ENCODE assay signal across 1 cellular context in genomic region chr2:171160119-171160629, GRCh38.
TF ChIP-seq lines count a peak whose summit lies in the region.

No MANE protein-coding gene starts in this region.

TF ChIP-seq in K562, 482 proteins besides CTCF, POLR2A, EP300 and RAD21 (continued from another document and continues in another):
- TF ChIP-seq ZNF165 (CRISPR knock-in tag; IDR thresholded peaks at IDR 0.05; ENCODE audit: borderline replicate concordance) = no peak
- no peak for TF ChIP-seq IRF2 (CRISPR knock-in tag; IDR thresholded peaks at IDR 0.05)
- no peak for TF ChIP-seq ZNF589 (CRISPR knock-in tag; IDR thresholded peaks at IDR 0.05; ENCODE audit: low read depth)
- TF ChIP-seq KLF10 (CRISPR knock-in tag; IDR thresholded peaks at IDR 0.05) = no peak
- TF ChIP-seq BCOR (IDR thresholded peaks at IDR 0.05) = peak; percentile 47
- no peak for TF ChIP-seq MEF2D (tag; conservative IDR thresholded peaks at IDR 0.05; ENCODE audit: low read depth)
- no peak for TF ChIP-seq FOXA1 (IDR thresholded peaks at IDR 0.05; ENCODE audit: borderline replicate concordance)
- TF ChIP-seq SNRNP70 (optimal IDR thresholded peaks at IDR 0.05; ENCODE audit: low read depth, low read length) = no peak
- TF ChIP-seq FOS (IDR thresholded peaks at IDR 0.05; ENCODE audit: extremely low read depth, insufficient read length) = no peak
- TF ChIP-seq TFAP4 (CRISPR knock-in tag; IDR thresholded peaks at IDR 0.05; ENCODE audit: borderline replicate concordance) = 0 out of 2 replicates have a peak, but pooled peaks have one; percentile 36
- no peak for TF ChIP-seq SMAD3 (CRISPR knock-in tag; conservative IDR thresholded peaks at IDR 0.05)
- TF ChIP-seq MTA2 (IDR thresholded peaks at IDR 0.05; ENCODE audit: low read depth) = 0 out of 2 replicates have a peak, but pooled peaks have one; percentile 11
- no peak for TF ChIP-seq TBP (optimal IDR thresholded peaks at IDR 0.05; ENCODE audit: low read depth, low read length)
- TF ChIP-seq CEBPG (CRISPR knock-in tag; IDR thresholded peaks at IDR 0.05) = no peak
- no peak for TF ChIP-seq CEBPG (tag; conservative IDR thresholded peaks at IDR 0.05 in 1 of 2, IDR thresholded peaks at IDR 0.05 in 1 of 2)
- peak; percentile 72 for TF ChIP-seq EP400 (IDR thresholded peaks at IDR 0.05)
- no peak for TF ChIP-seq ZNF77 (CRISPR knock-in tag; IDR thresholded peaks at IDR 0.05)
- TF ChIP-seq, protein P1, sequence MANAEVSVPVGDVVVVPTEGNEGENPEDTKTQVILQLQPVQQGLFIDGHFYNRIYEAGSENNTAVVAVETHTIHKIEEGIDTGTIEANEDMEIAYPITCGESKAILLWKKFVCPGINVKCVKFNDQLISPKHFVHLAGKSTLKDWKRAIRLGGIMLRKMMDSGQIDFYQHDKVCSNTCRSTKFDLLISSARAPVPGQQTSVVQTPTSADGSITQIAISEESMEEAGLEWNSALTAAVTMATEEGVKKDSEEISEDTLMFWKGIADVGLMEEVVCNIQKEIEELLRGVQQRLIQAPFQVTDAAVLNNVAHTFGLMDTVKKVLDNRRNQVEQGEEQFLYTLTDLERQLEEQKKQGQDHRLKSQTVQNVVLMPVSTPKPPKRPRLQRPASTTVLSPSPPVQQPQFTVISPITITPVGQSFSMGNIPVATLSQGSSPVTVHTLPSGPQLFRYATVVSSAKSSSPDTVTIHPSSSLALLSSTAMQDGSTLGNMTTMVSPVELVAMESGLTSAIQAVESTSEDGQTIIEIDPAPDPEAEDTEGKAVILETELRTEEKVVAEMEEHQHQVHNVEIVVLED (CRISPR knock-in tag; IDR thresholded peaks at IDR 0.05) = no peak
- TF ChIP-seq POLR2G (IDR thresholded peaks at IDR 0.05; ENCODE audit: low read depth, low read length) = peak; percentile 86
- TF ChIP-seq PCBP1 (IDR thresholded peaks at IDR 0.05; ENCODE audit: low read depth, low read length, poor library complexity, severe bottlenecking) = peak; percentile 100
- TF ChIP-seq, protein P2, sequence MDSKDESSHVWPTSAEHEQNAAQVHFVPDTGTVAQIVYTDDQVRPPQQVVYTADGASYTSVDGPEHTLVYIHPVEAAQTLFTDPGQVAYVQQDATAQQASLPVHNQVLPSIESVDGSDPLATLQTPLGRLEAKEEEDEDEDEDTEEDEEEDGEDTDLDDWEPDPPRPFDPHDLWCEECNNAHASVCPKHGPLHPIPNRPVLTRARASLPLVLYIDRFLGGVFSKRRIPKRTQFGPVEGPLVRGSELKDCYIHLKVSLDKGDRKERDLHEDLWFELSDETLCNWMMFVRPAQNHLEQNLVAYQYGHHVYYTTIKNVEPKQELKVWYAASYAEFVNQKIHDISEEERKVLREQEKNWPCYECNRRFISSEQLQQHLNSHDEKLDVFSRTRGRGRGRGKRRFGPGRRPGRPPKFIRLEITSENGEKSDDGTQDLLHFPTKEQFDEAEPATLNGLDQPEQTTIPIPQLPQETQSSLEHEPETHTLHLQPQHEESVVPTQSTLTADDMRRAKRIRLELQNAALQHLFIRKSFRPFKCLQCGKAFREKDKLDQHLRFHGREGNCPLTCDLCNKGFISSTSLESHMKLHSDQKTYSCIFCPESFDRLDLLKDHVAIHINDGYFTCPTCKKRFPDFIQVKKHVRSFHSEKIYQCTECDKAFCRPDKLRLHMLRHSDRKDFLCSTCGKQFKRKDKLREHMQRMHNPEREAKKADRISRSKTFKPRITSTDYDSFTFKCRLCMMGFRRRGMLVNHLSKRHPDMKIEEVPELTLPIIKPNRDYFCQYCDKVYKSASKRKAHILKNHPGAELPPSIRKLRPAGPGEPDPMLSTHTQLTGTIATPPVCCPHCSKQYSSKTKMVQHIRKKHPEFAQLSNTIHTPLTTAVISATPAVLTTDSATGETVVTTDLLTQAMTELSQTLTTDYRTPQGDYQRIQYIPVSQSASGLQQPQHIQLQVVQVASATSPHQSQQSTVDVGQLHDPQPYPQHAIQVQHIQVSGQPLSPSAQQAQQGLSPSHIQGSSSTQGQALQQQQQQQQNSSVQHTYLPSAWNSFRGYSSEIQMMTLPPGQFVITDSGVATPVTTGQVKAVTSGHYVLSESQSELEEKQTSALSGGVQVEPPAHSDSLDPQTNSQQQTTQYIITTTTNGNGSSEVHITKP (IDR thresholded peaks at IDR 0.05; ENCODE audit: partially characterized antibody) = peak; percentile 30
- no peak for TF ChIP-seq NFIX (CRISPR knock-in tag; IDR thresholded peaks at IDR 0.05; ENCODE audit: low read depth)
- TF ChIP-seq KAT2B (IDR thresholded peaks at IDR 0.05; ENCODE audit: low read depth, low read length) = no peak
- TF ChIP-seq NFYB (IDR thresholded peaks at IDR 0.05; ENCODE audit: extremely low read depth, insufficient read length) = no peak
- TF ChIP-seq SRSF9 (IDR thresholded peaks at IDR 0.05; ENCODE audit: borderline replicate concordance, low read depth, low read length) = no peak
- no peak for TF ChIP-seq BMI1 (IDR thresholded peaks at IDR 0.05; ENCODE audit: low read length)
- no peak for TF ChIP-seq KLF16 (IDR thresholded peaks at IDR 0.05)
- TF ChIP-seq ZNF79 (CRISPR knock-in tag; IDR thresholded peaks at IDR 0.05; ENCODE audit: low read depth) = no peak
- TF ChIP-seq U2AF1 (optimal IDR thresholded peaks at IDR 0.05; ENCODE audit: low read depth, low read length) = no peak
- peak; percentile 75; the same call in 1 of the 2 replicates for TF ChIP-seq BRD4 (IDR thresholded peaks at IDR 0.05)
- TF ChIP-seq LARP7 (IDR thresholded peaks at IDR 0.05) = peak; percentile 84; the same call in 1 of the 2 replicates
- TF ChIP-seq RHOXF2B (CRISPR knock-in tag; conservative IDR thresholded peaks at IDR 0.05) = no peak
- TF ChIP-seq ATF7 (IDR thresholded peaks at IDR 0.05) = no peak
- no peak for TF ChIP-seq MGA (IDR thresholded peaks at IDR 0.05)
- TF ChIP-seq, protein P3, sequence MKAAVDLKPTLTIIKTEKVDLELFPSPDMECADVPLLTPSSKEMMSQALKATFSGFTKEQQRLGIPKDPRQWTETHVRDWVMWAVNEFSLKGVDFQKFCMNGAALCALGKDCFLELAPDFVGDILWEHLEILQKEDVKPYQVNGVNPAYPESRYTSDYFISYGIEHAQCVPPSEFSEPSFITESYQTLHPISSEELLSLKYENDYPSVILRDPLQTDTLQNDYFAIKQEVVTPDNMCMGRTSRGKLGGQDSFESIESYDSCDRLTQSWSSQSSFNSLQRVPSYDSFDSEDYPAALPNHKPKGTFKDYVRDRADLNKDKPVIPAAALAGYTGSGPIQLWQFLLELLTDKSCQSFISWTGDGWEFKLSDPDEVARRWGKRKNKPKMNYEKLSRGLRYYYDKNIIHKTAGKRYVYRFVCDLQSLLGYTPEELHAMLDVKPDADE (conservative IDR thresholded peaks at IDR 0.05; ENCODE audit: control insufficient read depth, low read depth, low read length) = no peak
- no peak for TF ChIP-seq HNRNPL (IDR thresholded peaks at IDR 0.05; ENCODE audit: low read depth, low read length)
- TF ChIP-seq NBN (IDR thresholded peaks at IDR 0.05; ENCODE audit: low read depth) = peak; percentile 70
- no peak for TF ChIP-seq FOXA3 (CRISPR knock-in tag; conservative IDR thresholded peaks at IDR 0.05 in 1 of 2, IDR thresholded peaks at IDR 0.05 in 1 of 2)
- no peak for TF ChIP-seq POU5F1 (IDR thresholded peaks at IDR 0.05; ENCODE audit: borderline replicate concordance, low read depth, low read length, partially characterized antibody)
- TF ChIP-seq CHD1 (IDR thresholded peaks at IDR 0.05; ENCODE audit: low read length) = no peak
- no peak for TF ChIP-seq CC2D1A (IDR thresholded peaks at IDR 0.05)
- no peak for TF ChIP-seq CHCHD3 (CRISPR knock-in tag; IDR thresholded peaks at IDR 0.05)
- peak; percentile 78; the same call in 1 of the 2 replicates for TF ChIP-seq GTF2E2 (tag; IDR thresholded peaks at IDR 0.05)
- no peak for TF ChIP-seq ZNF766 (CRISPR knock-in tag; conservative IDR thresholded peaks at IDR 0.05)
- TF ChIP-seq GABPB1 (CRISPR knock-in tag; IDR thresholded peaks at IDR 0.05) = no peak
